Comparison of ENCODE assay signal across 21 cellular contexts in genomic region chr6:112983741-112984221, GRCh38.
DNase-seq lines count a peak whose midpoint lies in the region; ATAC-seq and TF ChIP-seq lines count a peak whose summit lies in the region.
"Had no signal": no experiment of that assay in that cellular context is flagged by ENCODE, and none has a peak within 500 bp of the region (broad histone marks: within the 10 kb centered on the region; RNA-seq: fewer than 3 reads in every experiment).

No MANE protein-coding gene starts in this region.

- CTCF ChIA-PET in PC-3 (lab: Charles Lee), result no interaction called here

- no peaks in the 10 kb centered on the region for H3F3A ChIP-seq in PC-3 (ENCODE audit: low read length, unreplicated experiment)

- no peaks in the 10 kb centered on the region for H3K27me3 ChIP-seq in PC-3 (ENCODE audit: low read length)
- H3K27me3 ChIP-seq in transverse colon, result no peaks in the 10 kb centered on the region
- no peaks in the 10 kb centered on the region for H3K27me3 ChIP-seq in ascending aorta
- H3K27me3 ChIP-seq in MG63, result no peaks in the 10 kb centered on the region
- H3K27me3 ChIP-seq: cardiac muscle cell, stomach had no signal

- H3K4me3 ChIP-seq in PC-3 (ENCODE audit: low read length) (no peak overlapping the region), skeletal muscle cell (ENCODE audit: low read depth, low read length) (no peak overlapping the region), transverse colon (no peak overlapping the region), ascending aorta (no peak overlapping the region), MG63 (no peak overlapping the region)
- H3K4me3 ChIP-seq: cardiac muscle cell, stomach had no signal

- 44 to 55% methylated on average over 1 of the region's 1 CpG for WGBS in transverse colon (ENCODE audit: low coverage in 1 of 2), 2 donors

- no peaks in the 10 kb centered on the region for H3K9me3 ChIP-seq in PC-3 (ENCODE audit: low read length)
- no peaks in the 10 kb centered on the region for H3K9me3 ChIP-seq in transverse colon
- no peaks in the 10 kb centered on the region for H3K9me3 ChIP-seq in ascending aorta
- H3K9me3 ChIP-seq in MG63, result no peaks in the 10 kb centered on the region
- H3K9me3 ChIP-seq: stomach had no signal

- H3K4me1 ChIP-seq in PC-3 (ENCODE audit: insufficient read depth, low read length) (peaks cover 8% of the 10 kb centered on the region), transverse colon (peaks cover 0 to 32% (median 9%) of the 10 kb centered on the region in 4 donors), ascending aorta (no peaks in the 10 kb centered on the region)
- H3K4me1 ChIP-seq: stomach had no signal

- no peaks in the 10 kb centered on the region for H3K9me2 ChIP-seq in PC-3 (replicated peaks; ENCODE audit: low read length)

- peak overlapping the region; percentile 24; the same call in 1 of the 2 replicates for H3K4me2 ChIP-seq in PC-3 (ENCODE audit: low read length)

- no peaks in the 10 kb centered on the region for H3K79me2 ChIP-seq in PC-3 (ENCODE audit: low read length)

- no peaks in the 10 kb centered on the region for H3K36me3 ChIP-seq in PC-3 (ENCODE audit: low read depth, low read length)
- no peaks in the 10 kb centered on the region for H3K36me3 ChIP-seq in transverse colon
- H3K36me3 ChIP-seq in ascending aorta, result no peaks in the 10 kb centered on the region
- no peaks in the 10 kb centered on the region for H3K36me3 ChIP-seq in MG63
- H3K36me3 ChIP-seq: cardiac muscle cell, stomach had no signal

- no peaks in the 10 kb centered on the region for H4K20me1 ChIP-seq in PC-3 (ENCODE audit: low read length)

- H3K27ac ChIP-seq in PC-3 (ENCODE audit: low read length), result peak overlapping the region; percentile 30; the same call in 1 of the 2 replicates
- no peak overlapping the region for H3K27ac ChIP-seq in transverse colon
- no peak overlapping the region for H3K27ac ChIP-seq in ascending aorta
- H3K27ac ChIP-seq: cardiac muscle cell, HL-60, stomach had no signal

- intact Hi-C loops in PC-3 (cut with micrococcal nuclease) (no loop called here), transverse colon (cut with DNase I; ENCODE audit: low total_unique reads) (no loop called here), ascending aorta (cut with DNase I) (no loop called here)

- no peak overlapping the region for H3K9ac ChIP-seq in PC-3 (ENCODE audit: low read length)

- ATAC-seq in PC-3 (no peak), esophagus mucosa (peak; percentile 52)
- ATAC-seq: activated naive CD4-positive, alpha-beta T cell treated with anti-CD3 and anti-CD28 coated beads, Interleukin-2, amount 50 U/mL, for 72 hours; CD8-positive, alpha-beta T cell had no signal

- BruUV-seq in PC-3 (replicated peaks; lab: Mats Ljungman, UMichigan), result no TSS peak

- no peak for TF ChIP-seq POLR2A in transverse colon (IDR thresholded peaks at IDR 0.05)

- TF ChIP-seq CTCF in PC-3 (conservative IDR thresholded peaks at IDR 0.05; ENCODE audit: low read depth, low read length), result no peak
- no peak for TF ChIP-seq CTCF in transverse colon (IDR thresholded peaks at IDR 0.05)
- TF ChIP-seq CTCF in ascending aorta (IDR thresholded peaks at IDR 0.05), result no peak

- DNase-seq in NCI-H748 (lab: John Stamatoyannopoulos, UW; ENCODE audit: unreplicated experiment) (peak; percentile 25), NCI-H748 treated with DMSO at 0.1 percent for 48 hours (lab: John Stamatoyannopoulos, UW) (no peak), PC-3 (peak; percentile 49), skeletal muscle cell (ENCODE audit: low read depth) (peak; percentile 45), transverse colon (no peak), ascending aorta (ENCODE audit: low spot score in 2 of 2) (no peak), MG63 (no peak)
- DNase-seq: activated T-cell treated with anti-CD3 and anti-CD28 coated beads, Interleukin-2, amount 50 U/mL, for 1 hour; CD8-positive, alpha-beta T cell; effector CD8-positive, alpha-beta T cell; immature natural killer cell; Kasumi-1; NCI-H187 treated with DMSO at 0.1 percent for 48 hours; NCI-H524; nephron progenitor cell; stimulated activated CD4-positive, alpha-beta T cell treated with anti-CD3 and anti-CD28 coated beads, Interleukin-15, amount 100 ng/mL, for 24 hours; stomach had no signal

- no peak overlapping the region for H2AFZ ChIP-seq in PC-3 (ENCODE audit: low read length)

- POLR2A ChIA-PET in PC-3 (lab: Charles Lee; ENCODE audit: unreplicated experiment), result no interaction called here

- no peak for TF ChIP-seq EP300 in transverse colon (IDR thresholded peaks at IDR 0.05; ENCODE audit: low read depth)

- in situ Hi-C loops in transverse colon (cut with MboI; ENCODE audit: low pct_ligation_motif_present in 1 of 4, low pct_unique_long_range_greater_than_20kb in 1 of 4, low sequenced_read_pairs in 3 of 4), result no loop called here

Comparison
In these comparisons a context has a peak if more than half of its experiments do, and no peak if none do; other contexts are left out.
1. DNase-seq: peak in NCI-H748 (single experiment), PC-3 (single experiment) and skeletal muscle cell (single experiment); none in NCI-H748 treated with DMSO at 0.1 percent for 48 hours (single experiment), transverse colon (single experiment), ascending aorta (0 of 2) and MG63 (single experiment).